Comparison of ENCODE assay signal across 22 cellular contexts in genomic region chr6:150684161-150684560, GRCh38.
DNase-seq lines count a peak whose midpoint lies in the region; ATAC-seq, FAIRE-seq and TF ChIP-seq lines count a peak whose summit lies in the region.
"Had no signal": no experiment of that assay in that cellular context is flagged by ENCODE, and none has a peak within 500 bp of the region (broad histone marks: within the 10 kb centered on the region; RNA-seq: fewer than 3 reads in every experiment).

No MANE protein-coding gene starts in this region.

- no peaks in the 10 kb centered on the region for H3K36me3 Mint-ChIP-seq in T-helper 17 cell (ENCODE audit: low read depth)
- H3K36me3 Mint-ChIP-seq in activated CD8-positive, alpha-beta memory T cell treated with anti-CD3 and anti-CD28 coated beads, Interleukin-2, amount 10 ng/mL, durations not matched to agents 7 days and 5 days, result no peaks in the 10 kb centered on the region
- H3K36me3 Mint-ChIP-seq: activated naive CD4-positive, alpha-beta T cell treated with anti-CD3 and anti-CD28 coated beads, Interleukin-2, amount 50 U/mL, for 72 hours; CD4-positive, alpha-beta memory T cell had no signal

- TF ChIP-seq EP300 in HepG2 (IDR thresholded peaks at IDR 0.05; ENCODE audit: low read depth in 2 of 2, low read length in 2 of 2) (no peak), HepG2 (CRISPR knock-in tag; IDR thresholded peaks at IDR 0.05; ENCODE audit: borderline replicate concordance) (no peak), esophagus muscularis mucosa (IDR thresholded peaks at IDR 0.05) (no peak)

- no peaks in the 10 kb centered on the region for H3K27me3 ChIP-seq in liver (ENCODE audit: control insufficient read depth in 4 of 4, insufficient read depth in 4 of 4, low read length in 3 of 4)
- no peaks in the 10 kb centered on the region; a peak in 1 of 5 replicates for H3K27me3 ChIP-seq in HepG2 (ENCODE audit: control insufficient read depth in 1 of 2, insufficient read depth in 2 of 2, low read length in 2 of 2)
- H3K27me3 ChIP-seq in esophagus muscularis mucosa, result no peaks in the 10 kb centered on the region
- no peaks in the 10 kb centered on the region for H3K27me3 ChIP-seq in psoas muscle (ENCODE audit: insufficient read depth in 3 of 3, low read length in 2 of 3)
- H3K27me3 ChIP-seq: body of pancreas, pancreas had no signal

- DNase-seq in HepG2 (ENCODE audit: low spot score) (no peak), esophagus muscularis mucosa (ENCODE audit: extremely low spot score) (no peak), psoas muscle (no peak), T-helper 17 cell (no peak), NCI-H146 (lab: John Stamatoyannopoulos, UW) (no peak), NCI-H1436 treated with DMSO at 0.1 percent for 48 hours (lab: John Stamatoyannopoulos, UW) (no peak)
- no peak for DNase-seq in activated CD8-positive, alpha-beta memory T cell treated with anti-CD3 and anti-CD28 coated beads, Interleukin-2, amount 10 ng/mL, durations not matched to agents 7 days and 5 days
- DNase-seq: ACHN; activated CD4-positive, CD25-positive, alpha-beta regulatory T cell treated with anti-CD3 and anti-CD28 coated beads, Interleukin-2, amount 50 U/mL, for 72 hours; activated CD8-positive, alpha-beta memory T cell treated with anti-CD3 and anti-CD28 coated beads for 24 hours; activated T-cell treated with anti-CD3 and anti-CD28 coated beads, Interleukin-2, amount 50 U/mL, for 72 hours; body of pancreas; CD4-positive, alpha-beta memory T cell; DMS53; NCI-H1694; NCI-H2227 treated with DMSO at 0.1 percent for 48 hours; pancreas; small intestine; stimulated activated CD4-positive, alpha-beta T cell treated with anti-CD3 and anti-CD28 coated beads, Interleukin-4, amount 100 ng/mL, for 1 hour had no signal

- H3K79me2 ChIP-seq in HepG2 (ENCODE audit: insufficient read depth, low read length), result no peaks in the 10 kb centered on the region

- POLR2A ChIA-PET in HepG2 (lab: Yijun Ruan, JAX), result no interaction called here

- CTCF ChIA-PET in HepG2 (lab: Yijun Ruan, JAX; ENCODE audit: low intra/inter-chr PET ratio, low total read pairs), result no interaction called here
- CTCF ChIA-PET in activated CD8-positive, alpha-beta memory T cell treated with anti-CD3 and anti-CD28 coated beads, Interleukin-2, amount 10 ng/mL, durations not matched to agents 7 days and 5 days (lab: Charles Lee), result no interaction called here

- BruUV-seq in HepG2 (replicated peaks; lab: Mats Ljungman, UMichigan), result no TSS peak

- no peak for TF ChIP-seq CTCF in liver (IDR thresholded peaks at IDR 0.05; ENCODE audit: low read depth, low read length, missing input control)
- TF ChIP-seq CTCF in HepG2 (CRISPR knock-in tag; IDR thresholded peaks at IDR 0.05), result no peak
- no peak for TF ChIP-seq CTCF in esophagus muscularis mucosa (IDR thresholded peaks at IDR 0.05)
- TF ChIP-seq CTCF in psoas muscle (IDR thresholded peaks at IDR 0.05), result no peak

- H3K4me3 Mint-ChIP-seq in T-helper 17 cell, result no peak overlapping the region
- no peak overlapping the region for H3K4me3 Mint-ChIP-seq in activated CD8-positive, alpha-beta memory T cell treated with anti-CD3 and anti-CD28 coated beads, Interleukin-2, amount 10 ng/mL, durations not matched to agents 7 days and 5 days
- H3K4me3 Mint-ChIP-seq: activated T-cell treated with anti-CD3 and anti-CD28 coated beads, Interleukin-2, amount 50 U/mL, for 72 hours; CD4-positive, alpha-beta memory T cell had no signal

- H3K27ac ChIP-seq in liver (ENCODE audit: low read depth in 1 of 2, low read length in 2 of 2), result peak overlapping the region; percentile 32 to 42
- no peak overlapping the region for H3K27ac ChIP-seq in HepG2 (ENCODE audit: extremely low read length, insufficient read depth, low read length)
- H3K27ac ChIP-seq in esophagus muscularis mucosa (replicated peaks in 1 of 4), result peak overlapping the region; percentile 54 to 74 (median 67)
- H3K27ac ChIP-seq in psoas muscle, result peak overlapping the region; percentile 77

- WGBS in liver, result 95% methylated on average over 9 of the region's 9 CpGs
- WGBS in HepG2 (ENCODE audit: low lambda C conversion rate), result 84% methylated on average over 9 of the region's 9 CpGs
- 89% methylated on average over 9 of the region's 9 CpGs for WGBS in esophagus muscularis mucosa
- WGBS in psoas muscle, 3 donors, result 74 to 81% (median 80%) methylated on average over 9 of the region's 9 CpGs

- H3K36me3 ChIP-seq in liver (ENCODE audit: control insufficient read depth in 4 of 4, insufficient read depth in 3 of 4, low read depth in 1 of 4, low read length in 3 of 4) (no peaks in the 10 kb centered on the region), HepG2 (replicated peaks in 1 of 2; ENCODE audit: control insufficient read depth in 1 of 2, insufficient read depth in 2 of 2, low read length in 2 of 2) (no peaks in the 10 kb centered on the region), esophagus muscularis mucosa (no peaks in the 10 kb centered on the region), psoas muscle (ENCODE audit: insufficient read depth in 1 of 2, low read depth in 1 of 2) (no peaks in the 10 kb centered on the region)
- H3K36me3 ChIP-seq: pancreas had no signal

- no peak for FAIRE-seq in HepG2 (lab: Jason Lieb, UNC)
- FAIRE-seq: pancreas, RCC 7860, small intestine had no signal

- H3K9me3 Mint-ChIP-seq in activated CD8-positive, alpha-beta memory T cell treated with anti-CD3 and anti-CD28 coated beads, Interleukin-2, amount 10 ng/mL, durations not matched to agents 7 days and 5 days (ENCODE audit: low read depth), result no peaks in the 10 kb centered on the region
- H3K9me3 Mint-ChIP-seq: activated naive CD4-positive, alpha-beta T cell treated with anti-CD3 and anti-CD28 coated beads, Interleukin-2, amount 50 U/mL, for 72 hours; activated T-cell treated with anti-CD3 and anti-CD28 coated beads, Interleukin-2, amount 50 U/mL, for 72 hours; CD4-positive, alpha-beta memory T cell had no signal

- H3K9ac ChIP-seq in liver (ENCODE audit: low read depth in 1 of 2, low read length in 2 of 2), result no peak overlapping the region
- no peak overlapping the region for H3K9ac ChIP-seq in HepG2 (ENCODE audit: insufficient read depth, low read depth, low read length)

- no peak overlapping the region for H2AFZ ChIP-seq in HepG2 (ENCODE audit: low read length)

- H3K4me3 ChIP-seq in liver (ENCODE audit: low read depth in 1 of 3, low read length in 3 of 3), result no peak overlapping the region
- no peak overlapping the region for H3K4me3 ChIP-seq in HepG2 (replicated peaks in 1 of 3; ENCODE audit: insufficient read depth in 1 of 3, low read depth in 2 of 3, low read length in 3 of 3)
- H3K4me3 ChIP-seq in esophagus muscularis mucosa, result peak overlapping the region; percentile 11 to 43 (median 27)
- H3K4me3 ChIP-seq in psoas muscle, result peak overlapping the region; percentile 58
- H3K4me3 ChIP-seq: body of pancreas, pancreas had no signal

- in situ Hi-C loops in HepG2 (cut with HindIII; ENCODE audit: extremely low pct_ligation_motif_present, low pct_unique_long_range_greater_than_20kb), result no loop called here

- H3K27me3 Mint-ChIP-seq in T-helper 17 cell, result no peaks in the 10 kb centered on the region
- no peaks in the 10 kb centered on the region for H3K27me3 Mint-ChIP-seq in activated CD8-positive, alpha-beta memory T cell treated with anti-CD3 and anti-CD28 coated beads, Interleukin-2, amount 10 ng/mL, durations not matched to agents 7 days and 5 days
- H3K27me3 Mint-ChIP-seq: CD4-positive, alpha-beta memory T cell had no signal

- intact Hi-C loops in HepG2 (cut with micrococcal nuclease; ENCODE audit: unreplicated experiment) (no loop called here), esophagus muscularis mucosa (cut with DNase I) (no loop called here), psoas muscle (cut with DNase I) (no loop called here)

- TF ChIP-seq POLR2A in HepG2 (IDR thresholded peaks at IDR 0.05; ENCODE audit: insufficient read depth in 1 of 2, low read depth in 2 of 2, low read length in 2 of 2) (no peak), esophagus muscularis mucosa (IDR thresholded peaks at IDR 0.05; ENCODE audit: low read depth) (no peak)

- peaks cover 9% of the 10 kb centered on the region for H3K4me1 Mint-ChIP-seq in T-helper 17 cell
- H3K4me1 Mint-ChIP-seq in activated CD8-positive, alpha-beta memory T cell treated with anti-CD3 and anti-CD28 coated beads, Interleukin-2, amount 10 ng/mL, durations not matched to agents 7 days and 5 days, result peaks cover 2% of the 10 kb centered on the region
- H3K4me1 Mint-ChIP-seq: CD4-positive, alpha-beta memory T cell had no signal

- H3K9me3 ChIP-seq in liver (ENCODE audit: control insufficient read depth in 4 of 4, low read length in 3 of 4) (no peaks in the 10 kb centered on the region), HepG2 (ENCODE audit: low read length) (no peaks in the 10 kb centered on the region), esophagus muscularis mucosa (no peaks in the 10 kb centered on the region), psoas muscle (no peaks in the 10 kb centered on the region), T-helper 17 cell (ENCODE audit: control insufficient read depth, low read length, poor library complexity, severe bottlenecking) (no peaks in the 10 kb centered on the region)
- H3K9me3 ChIP-seq: body of pancreas, pancreas had no signal

- H3K27ac Mint-ChIP-seq in T-helper 17 cell, result no peak overlapping the region
- H3K27ac Mint-ChIP-seq in activated CD8-positive, alpha-beta memory T cell treated with anti-CD3 and anti-CD28 coated beads, Interleukin-2, amount 10 ng/mL, durations not matched to agents 7 days and 5 days, result no peak overlapping the region
- H3K27ac Mint-ChIP-seq: activated naive CD4-positive, alpha-beta T cell treated with anti-CD3 and anti-CD28 coated beads, Interleukin-2, amount 50 U/mL, for 72 hours; activated T-cell treated with anti-CD3 and anti-CD28 coated beads, Interleukin-2, amount 50 U/mL, for 72 hours had no signal

- ATAC-seq in HepG2 (no peak), psoas muscle (peak in 1 of 4 donors; percentile 8), T-helper 17 cell (no peak)
- ATAC-seq in activated CD8-positive, alpha-beta memory T cell treated with anti-CD3 and anti-CD28 coated beads, Interleukin-2, amount 10 ng/mL, durations not matched to agents 7 days and 5 days, result no peak
- ATAC-seq: activated naive CD4-positive, alpha-beta T cell treated with anti-CD3 and anti-CD28 coated beads, Interleukin-2, amount 50 U/mL, for 72 hours; activated T-cell treated with anti-CD3 and anti-CD28 coated beads, Interleukin-2, amount 50 U/mL, for 72 hours had no signal

- TF ChIP-seq RAD21 in liver (IDR thresholded peaks at IDR 0.05) (no peak), HepG2 (CRISPR knock-in tag; IDR thresholded peaks at IDR 0.05) (no peak)

- H3K4me1 ChIP-seq in liver (ENCODE audit: control insufficient read depth in 4 of 4, insufficient read depth in 4 of 4, low read length in 3 of 4), result peaks cover 0 to 4% (median 0%) of the 10 kb centered on the region in 4 donors
- H3K4me1 ChIP-seq in HepG2 (ENCODE audit: insufficient read depth, low read length), result peaks cover 12% of the 10 kb centered on the region
- peaks cover 6 to 23% (median 9%) of the 10 kb centered on the region in 4 donors for H3K4me1 ChIP-seq in esophagus muscularis mucosa
- no peaks in the 10 kb centered on the region for H3K4me1 ChIP-seq in psoas muscle

- no peak overlapping the region for H3K4me2 ChIP-seq in HepG2 (ENCODE audit: low read depth, low read length)

- no peaks in the 10 kb centered on the region for H4K20me1 ChIP-seq in HepG2 (ENCODE audit: insufficient read depth, low read length)

TF ChIP-seq in liver, 16 proteins besides CTCF, POLR2A, EP300 and RAD21 (continues in another document):
- TF ChIP-seq SP1 (IDR thresholded peaks at IDR 0.05), result no peak

Comparison
In these comparisons a context has a peak if more than half of its experiments do, and no peak if none do; other contexts are left out.
1. H3K4me3 ChIP-seq: peak in esophagus muscularis mucosa (4 of 4) and psoas muscle (single experiment); none in liver (0 of 3) and HepG2 (0 of 3).